ENCODE assay signal across 18 cellular contexts in genomic region chr18:79446931-79447330, GRCh38.
"Had no signal": no experiment of that assay in that cellular context is flagged by ENCODE, and none has a peak within 500 bp of the region (broad histone marks: within the 10 kb centered on the region; RNA-seq: fewer than 3 reads in every experiment).

No MANE protein-coding gene starts in this region.

- H3K27me3 Mint-ChIP-seq: activated CD4-positive, alpha-beta T cell treated with anti-CD3 and anti-CD28 coated beads for 36 hours; activated naive CD8-positive, alpha-beta T cell treated with anti-CD3 and anti-CD28 coated beads for 36 hours; natural killer cell treated with Interleukin-12 subunit alpha and Interleukin-12 subunit beta and Interleukin-15 and Interleukin-18, amount 100 ng/mL, for 72 hours; stimulated activated naive CD8-positive, alpha-beta T cell treated with anti-CD3 and anti-CD28 coated beads, Interleukin-15, amount 100 ng/mL, for 72 hours had no signal

- H3K27me3 ChIP-seq: gastrocnemius medialis, right lobe of liver, tibial nerve, uterus had no signal

- H3K4me1 ChIP-seq: parathyroid adenoma, right lobe of liver, uterus had no signal

- H3K9ac ChIP-seq: parathyroid adenoma had no signal

- H3K27ac ChIP-seq: left ventricle myocardium inferior, parathyroid adenoma, right lobe of liver, skin epidermis, uterus, WERI-Rb-1 had no signal

- H3K4me3 Mint-ChIP-seq: activated CD4-positive, alpha-beta T cell treated with anti-CD3 and anti-CD28 coated beads for 36 hours; activated naive CD8-positive, alpha-beta T cell treated with anti-CD3 and anti-CD28 coated beads for 36 hours; natural killer cell treated with Interleukin-12 subunit alpha and Interleukin-12 subunit beta and Interleukin-15 and Interleukin-18, amount 100 ng/mL, for 72 hours; stimulated activated naive CD8-positive, alpha-beta T cell treated with anti-CD3 and anti-CD28 coated beads, Interleukin-15, amount 100 ng/mL, for 72 hours had no signal

- H3K36me3 Mint-ChIP-seq: natural killer cell treated with Interleukin-12 subunit alpha and Interleukin-12 subunit beta and Interleukin-15 and Interleukin-18, amount 100 ng/mL, for 72 hours had no signal

- H3K79me2 ChIP-seq: parathyroid adenoma had no signal

- H3K4me3 ChIP-seq: gastrocnemius medialis, left ventricle myocardium inferior, right lobe of liver, skin epidermis, tibial nerve, uterus had no signal

- ATAC-seq: esophagus mucosa; gastrocnemius medialis; natural killer cell treated with Interleukin-12 subunit alpha and Interleukin-12 subunit beta and Interleukin-15 and Interleukin-18, amount 100 ng/mL, for 72 hours; right lobe of liver had no signal

- H3K27ac Mint-ChIP-seq: activated naive CD8-positive, alpha-beta T cell treated with anti-CD3 and anti-CD28 coated beads for 36 hours; natural killer cell treated with Interleukin-12 subunit alpha and Interleukin-12 subunit beta and Interleukin-15 and Interleukin-18, amount 100 ng/mL, for 72 hours had no signal

- H3K9me3 ChIP-seq: gastrocnemius medialis, left ventricle myocardium inferior, right lobe of liver, tibial nerve, uterus had no signal

- H2AFZ ChIP-seq: parathyroid adenoma had no signal

- H3K36me3 ChIP-seq: right lobe of liver, uterus had no signal

- DNase-seq: activated CD4-positive, alpha-beta T cell treated with anti-CD3 and anti-CD28 coated beads, Interleukin-2, amount 50 U/mL, for 48 hours; activated gamma-delta T cell; activated naive CD8-positive, alpha-beta T cell treated with anti-CD3 and anti-CD28 coated beads for 36 hours; central memory CD4-positive, alpha-beta T cell; effector memory CD4-positive, alpha-beta T cell; gastrocnemius medialis; left ventricle myocardium inferior; right lobe of liver; stimulated activated CD4-positive, alpha-beta T cell treated with anti-CD3 and anti-CD28 coated beads, Interleukin-1b, Interleukin-23, amount 100 ng/mL, for 48 hours; stimulated activated naive CD8-positive, alpha-beta T cell treated with anti-CD3 and anti-CD28 coated beads, Interleukin-15, amount 100 ng/mL, for 72 hours; uterus; WERI-Rb-1 had no signal

- H3K9me3 Mint-ChIP-seq: activated naive CD8-positive, alpha-beta T cell treated with anti-CD3 and anti-CD28 coated beads for 36 hours; natural killer cell treated with Interleukin-12 subunit alpha and Interleukin-12 subunit beta and Interleukin-15 and Interleukin-18, amount 100 ng/mL, for 72 hours; stimulated activated naive CD8-positive, alpha-beta T cell treated with anti-CD3 and anti-CD28 coated beads, Interleukin-15, amount 100 ng/mL, for 72 hours had no signal
